Comparison of ENCODE assay signal across 1 cellular context in genomic region chr19:39341122-39341719, GRCh38.
A peak's percentile ranks its signal among the peaks of the same experiment; 100 is the strongest.
TF ChIP-seq lines count a peak whose summit lies in the region.

No MANE protein-coding gene starts in this region.

TF ChIP-seq in H1, 55 proteins besides CTCF, POLR2A, EP300 and RAD21:
- TF ChIP-seq KDM1A (IDR thresholded peaks at IDR 0.05; ENCODE audit: borderline replicate concordance, low read length) = peak; percentile 74; the same call in 1 of the 2 replicates
- TF ChIP-seq E2F6 (IDR thresholded peaks at IDR 0.05) = 0 out of 2 replicates have a peak, but pooled peaks have one; percentile 25
- no peak for TF ChIP-seq CTBP2 (IDR thresholded peaks at IDR 0.05; ENCODE audit: borderline replicate concordance, insufficient read depth, insufficient read length, low read length)
- peak in 1 of 2 experiments; percentile 86; a peak in 1 of 4 replicates for TF ChIP-seq HDAC2 (IDR thresholded peaks at IDR 0.05; ENCODE audit: borderline replicate concordance in 1 of 2, low read depth in 2 of 2, low read length in 2 of 2)
- no peak for TF ChIP-seq SRF (IDR thresholded peaks at IDR 0.05; ENCODE audit: low read depth, low read length)
TF ChIP-seq in H1: peak in this region for 3.
